1 cellular context compared by ENCODE assay signal in the genomic region with DNA sequence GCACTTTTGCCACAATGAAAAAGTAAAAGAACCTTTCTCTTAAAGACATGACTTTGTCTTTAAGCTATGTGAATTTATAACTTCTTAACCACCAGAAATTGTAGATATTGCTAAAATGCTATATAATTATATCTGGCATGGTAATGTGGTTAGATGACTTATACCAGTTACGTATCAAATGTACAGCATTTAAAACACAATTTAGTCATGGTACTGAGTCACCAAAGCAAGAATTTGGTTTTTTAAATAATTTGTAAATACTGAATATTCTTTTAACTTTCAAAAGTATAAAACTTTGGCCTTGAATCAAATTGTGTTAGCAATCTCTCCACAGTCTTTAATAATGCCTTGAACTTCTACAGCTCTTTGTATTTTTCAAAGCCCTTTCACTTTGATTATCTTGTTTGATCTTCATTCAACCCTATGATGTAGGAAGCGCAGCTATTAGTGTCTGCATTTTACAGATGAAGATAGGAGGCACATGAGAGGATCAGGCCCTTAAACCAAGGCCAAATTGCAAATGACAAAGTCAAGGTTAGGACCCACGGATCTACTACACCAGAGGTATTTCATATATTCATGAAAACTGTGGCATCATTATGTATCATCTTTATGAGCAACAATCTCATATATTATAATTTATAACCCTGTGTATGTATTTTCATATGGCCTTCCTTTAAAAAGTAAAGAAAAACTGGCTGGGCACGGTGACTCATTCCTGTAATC.
TF ChIP-seq lines count a peak whose summit lies in the region.

No MANE protein-coding gene starts in this region.

TF ChIP-seq in IMR-90, 13 proteins besides CTCF, POLR2A, EP300 and RAD21 (continued from another document):
- no peak for TF ChIP-seq USF2 (IDR thresholded peaks at IDR 0.05; ENCODE audit: low read depth, low read length)
- TF ChIP-seq BHLHE40 (IDR thresholded peaks at IDR 0.05; ENCODE audit: low read depth, low read length) = peak; percentile 10
- no peak for TF ChIP-seq CHD1 (IDR thresholded peaks at IDR 0.05; ENCODE audit: low read depth, low read length)
- 0 out of 2 replicates have a peak, but pooled peaks have one; percentile 19 for TF ChIP-seq CEBPB (IDR thresholded peaks at IDR 0.05; ENCODE audit: low read depth, low read length)
- no peak for TF ChIP-seq RCOR1 (IDR thresholded peaks at IDR 0.05; ENCODE audit: insufficient replicate concordance, low read length)
- no peak for TF ChIP-seq ELK1 (IDR thresholded peaks at IDR 0.05; ENCODE audit: borderline replicate concordance, low read depth, low read length)
- no peak for TF ChIP-seq MXI1 (IDR thresholded peaks at IDR 0.05; ENCODE audit: borderline replicate concordance, low read depth, low read length)
- TF ChIP-seq SMC3 (IDR thresholded peaks at IDR 0.05; ENCODE audit: low read depth, low read length) = no peak
